15 cellular contexts compared by ENCODE assay signal in genomic region chr9:131587906-131588305, GRCh38. TPM values are rescaled to one million over a fixed set of nuclear protein-coding genes. Genes with fewer than 3 reads are reported as not detected.
"Had no signal": no experiment of that assay in that cellular context is flagged by ENCODE, and none has a peak within 500 bp of the region (broad histone marks: within the 10 kb centered on the region; RNA-seq: fewer than 3 reads in every experiment).

No MANE protein-coding gene starts in this region.

- H3K27me3 ChIP-seq: ascending aorta, gastroesophageal sphincter, hepatocyte, SJCRH30, upper lobe of left lung had no signal

- H3K4me1 ChIP-seq: ascending aorta had no signal

- H2AFZ ChIP-seq: hepatocyte had no signal

- H3K9me3 ChIP-seq: ascending aorta, gastroesophageal sphincter, SJCRH30, upper lobe of left lung had no signal

- H3K27ac ChIP-seq: ascending aorta, gastroesophageal sphincter, hepatocyte, SJCRH30 had no signal

- H3K4me3 ChIP-seq: ascending aorta, gastroesophageal sphincter, hepatocyte, SJCRH30, upper lobe of left lung had no signal

- ATAC-seq: gastroesophageal sphincter had no signal

- DNase-seq: activated CD8-positive, alpha-beta memory T cell treated with anti-CD3 and anti-CD28 coated beads for 24 hours; SJCRH30; small intestine; stimulated activated naive CD4-positive, alpha-beta T cell treated with Interleukin-2 at 50 U/mL for 16 hours; SW 1271; T-helper 9 cell; upper lobe of left lung had no signal

- H3K79me2 ChIP-seq: hepatocyte had no signal

- H3K4me2 ChIP-seq: hepatocyte had no signal

RNA-seq across cellular contexts. Expression of gene PRRT1B, which starts 42.6 kb away (rescaled TPM):
- total RNA-seq: ascending aorta, bronchial epithelial cell, epithelial cell of proximal tubule, gastroesophageal sphincter, kidney epithelial cell, mesenteric fat pad, SJCRH30, temporal lobe had no signal
